8 cellular contexts compared by ENCODE assay signal in the genomic region with DNA sequence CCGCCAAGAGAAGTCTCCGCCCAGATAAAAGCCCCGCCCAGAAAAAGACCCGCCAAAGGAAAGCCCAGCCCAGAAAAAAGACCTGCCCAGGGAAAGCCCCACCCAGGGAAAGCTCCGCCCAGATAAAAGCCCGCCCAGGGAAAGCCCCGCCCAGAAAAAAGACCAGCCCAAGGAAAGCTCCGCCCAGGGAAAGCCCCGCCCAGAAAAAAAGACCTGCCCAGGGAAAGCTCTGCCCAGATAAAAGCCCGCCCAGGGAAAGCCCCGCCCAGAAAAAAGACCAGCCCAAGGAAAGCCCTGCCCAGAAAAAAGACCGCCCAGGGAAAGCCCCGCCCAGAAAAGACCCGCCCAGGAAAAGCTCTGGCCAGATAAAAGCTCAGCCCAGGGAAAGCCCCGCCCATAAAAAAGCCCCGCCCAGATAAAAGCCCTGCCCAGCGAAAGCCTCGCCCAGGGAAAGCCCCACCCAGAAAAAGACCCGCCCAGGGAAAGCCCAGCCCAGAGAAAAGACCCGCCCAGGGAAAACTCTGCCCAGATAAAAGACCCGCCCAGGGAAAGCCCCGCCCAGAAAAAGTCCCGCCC. TPM values are rescaled to one million over a fixed set of nuclear protein-coding genes. Genes with fewer than 3 reads are reported as not detected.
DNase-seq lines count a peak whose midpoint lies in the region; ATAC-seq and TF ChIP-seq lines count a peak whose summit lies in the region.

No MANE protein-coding gene starts in this region.

- POLR2A ChIA-PET in activated CD4-positive, alpha-beta memory T cell treated with anti-CD3 and anti-CD28 coated beads, Interleukin-2, amount 10 ng/mL, durations not matched to agents 7 days and 5 days (lab: Charles Lee) = interaction anchor here (1.3 kb wide), 1 partner anchor 54 kb away, joined by 4 read pairs; a partner anchor contains a TSS
- POLR2A ChIA-PET in activated CD4-positive, alpha-beta memory T cell treated with anti-CD3 and anti-CD28 coated beads for 36 hours (lab: Charles Lee) = no interaction called here

- intact Hi-C loops in activated CD4-positive, alpha-beta memory T cell treated with anti-CD3 and anti-CD28 coated beads for 36 hours (cut with micrococcal nuclease) = loop anchor here (2.0 kb wide), 1 partner anchor 64 kb away; a partner anchor contains a TSS
- intact Hi-C loops in posterior vena cava (cut with DNase I) = no loop called here

- H3K27ac Mint-ChIP-seq in activated CD4-positive, alpha-beta memory T cell treated with anti-CD3 and anti-CD28 coated beads, Interleukin-2, amount 10 ng/mL, durations not matched to agents 7 days and 5 days = no peak overlapping the region
- no peak overlapping the region for H3K27ac Mint-ChIP-seq in activated CD4-positive, alpha-beta memory T cell treated with anti-CD3 and anti-CD28 coated beads for 36 hours

- in situ Hi-C loops in astrocyte of the spinal cord (cut with HindIII; ENCODE audit: low sequenced_read_pairs) = no loop called here

- no peaks in the 10 kb centered on the region for H3K9me3 Mint-ChIP-seq in activated CD4-positive, alpha-beta memory T cell treated with anti-CD3 and anti-CD28 coated beads, Interleukin-2, amount 10 ng/mL, durations not matched to agents 7 days and 5 days
- H3K9me3 Mint-ChIP-seq in activated CD4-positive, alpha-beta memory T cell treated with anti-CD3 and anti-CD28 coated beads for 36 hours = no peaks in the 10 kb centered on the region

- ATAC-seq in HG02759 (IDR thresholded peaks at IDR 0.05; ENCODE audit: unreplicated experiment) = peak; percentile 57

- H3K27me3 Mint-ChIP-seq in activated CD4-positive, alpha-beta memory T cell treated with anti-CD3 and anti-CD28 coated beads, Interleukin-2, amount 10 ng/mL, durations not matched to agents 7 days and 5 days = peaks cover 3% of the 10 kb centered on the region
- H3K27me3 Mint-ChIP-seq in activated CD4-positive, alpha-beta memory T cell treated with anti-CD3 and anti-CD28 coated beads for 36 hours = peaks cover 5% of the 10 kb centered on the region

- DNase-seq in activated CD4-positive, alpha-beta memory T cell treated with anti-CD3 and anti-CD28 coated beads, Interleukin-2, amount 10 ng/mL, durations not matched to agents 7 days and 5 days = peak; percentile 60
- no peak for DNase-seq in activated CD4-positive, alpha-beta memory T cell treated with anti-CD3 and anti-CD28 coated beads for 36 hours
- peak; percentile 53 for DNase-seq in NCI-H2196 treated with DMSO at 0.1 percent for 48 hours (lab: John Stamatoyannopoulos, UW; ENCODE audit: unreplicated experiment)
- DNase-seq in astrocyte of the spinal cord (ENCODE audit: low read depth, low spot score) = peak; percentile 29
- no peak for DNase-seq in GOT3 (lab: John Stamatoyannopoulos, UW)
- no peak for DNase-seq in posterior vena cava (ENCODE audit: low spot score)
- DNase-seq in HPDE6-E6E7 (ENCODE audit: extremely low spot score) = no peak

- no peak overlapping the region for H3K4me3 Mint-ChIP-seq in activated CD4-positive, alpha-beta memory T cell treated with anti-CD3 and anti-CD28 coated beads, Interleukin-2, amount 10 ng/mL, durations not matched to agents 7 days and 5 days
- H3K4me3 Mint-ChIP-seq in activated CD4-positive, alpha-beta memory T cell treated with anti-CD3 and anti-CD28 coated beads for 36 hours = no peak overlapping the region

- peaks cover 3% of the 10 kb centered on the region for H3K4me1 Mint-ChIP-seq in activated CD4-positive, alpha-beta memory T cell treated with anti-CD3 and anti-CD28 coated beads, Interleukin-2, amount 10 ng/mL, durations not matched to agents 7 days and 5 days
- H3K4me1 Mint-ChIP-seq in activated CD4-positive, alpha-beta memory T cell treated with anti-CD3 and anti-CD28 coated beads for 36 hours (ENCODE audit: low read depth) = no peaks in the 10 kb centered on the region

- H3K36me3 Mint-ChIP-seq in activated CD4-positive, alpha-beta memory T cell treated with anti-CD3 and anti-CD28 coated beads, Interleukin-2, amount 10 ng/mL, durations not matched to agents 7 days and 5 days (ENCODE audit: low read depth) = no peaks in the 10 kb centered on the region
- H3K36me3 Mint-ChIP-seq in activated CD4-positive, alpha-beta memory T cell treated with anti-CD3 and anti-CD28 coated beads for 36 hours = no peaks in the 10 kb centered on the region

- TF ChIP-seq CTCF in astrocyte of the spinal cord (IDR thresholded peaks at IDR 0.05; ENCODE audit: low read depth, low read length) = no peak

- no peak overlapping the region for H3K4me3 ChIP-seq in astrocyte of the spinal cord (ENCODE audit: low read depth, low read length)

- CTCF ChIA-PET in activated CD4-positive, alpha-beta memory T cell treated with anti-CD3 and anti-CD28 coated beads, Interleukin-2, amount 10 ng/mL, durations not matched to agents 7 days and 5 days (lab: Charles Lee) = interaction anchor here (1.5 kb wide), 1 partner anchor 82 kb away, joined by 3 read pairs; no protein-coding TSS in a partner anchor
- CTCF ChIA-PET in activated CD4-positive, alpha-beta memory T cell treated with anti-CD3 and anti-CD28 coated beads for 36 hours (lab: Charles Lee) = interaction anchor here (1.1 to 1.4 kb wide), 2 partner anchors 10 to 86 kb away, joined by 3 read pairs; no protein-coding TSS in a partner anchor

RNA-seq across cellular contexts. Expression of a gene that starts 11.6 kb away (rescaled TPM):
- under 1 TPM; 0.40 to 0.43 TPM for total RNA-seq in activated CD4-positive, alpha-beta memory T cell treated with anti-CD3 and anti-CD28 coated beads, Interleukin-2, amount 10 ng/mL, durations not matched to agents 7 days and 5 days
- total RNA-seq in activated CD4-positive, alpha-beta memory T cell treated with anti-CD3 and anti-CD28 coated beads for 36 hours = not detected
- not detected for total RNA-seq in posterior vena cava

RNA-seq across cellular contexts. Expression of a gene that starts 19.3 kb away (rescaled TPM):
- not detected for total RNA-seq in activated CD4-positive, alpha-beta memory T cell treated with anti-CD3 and anti-CD28 coated beads, Interleukin-2, amount 10 ng/mL, durations not matched to agents 7 days and 5 days
- not detected for total RNA-seq in activated CD4-positive, alpha-beta memory T cell treated with anti-CD3 and anti-CD28 coated beads for 36 hours
- not detected for total RNA-seq in posterior vena cava

RNA-seq across cellular contexts. Expression of a gene that starts 21.3 kb away (rescaled TPM):
- not detected for total RNA-seq in activated CD4-positive, alpha-beta memory T cell treated with anti-CD3 and anti-CD28 coated beads, Interleukin-2, amount 10 ng/mL, durations not matched to agents 7 days and 5 days
- total RNA-seq in activated CD4-positive, alpha-beta memory T cell treated with anti-CD3 and anti-CD28 coated beads for 36 hours = not detected
- not detected for total RNA-seq in posterior vena cava

RNA-seq across cellular contexts. Expression of a gene that starts 36.0 kb away (rescaled TPM):
- total RNA-seq in activated CD4-positive, alpha-beta memory T cell treated with anti-CD3 and anti-CD28 coated beads, Interleukin-2, amount 10 ng/mL, durations not matched to agents 7 days and 5 days = 100 to 1,000 TPM; 253 to 257 TPM
- 100 to 1,000 TPM; 195 to 208 TPM for total RNA-seq in activated CD4-positive, alpha-beta memory T cell treated with anti-CD3 and anti-CD28 coated beads for 36 hours
- total RNA-seq in posterior vena cava = 100 to 1,000 TPM; 108 to 128 TPM

RNA-seq across cellular contexts. Expression of a gene that starts 37.8 kb away (rescaled TPM):
- total RNA-seq in activated CD4-positive, alpha-beta memory T cell treated with anti-CD3 and anti-CD28 coated beads, Interleukin-2, amount 10 ng/mL, durations not matched to agents 7 days and 5 days = 10 to 100 TPM; 53.3 to 57.8 TPM
- total RNA-seq in activated CD4-positive, alpha-beta memory T cell treated with anti-CD3 and anti-CD28 coated beads for 36 hours = 10 to 100 TPM; 36.3 to 36.9 TPM
- 10 to 100 TPM; 39.1 to 42.3 TPM for total RNA-seq in posterior vena cava

Comparison
In these comparisons a context has a peak if more than half of its experiments do, and no peak if none do; other contexts are left out.
1. DNase-seq: peak in activated CD4-positive, alpha-beta memory T cell treated with anti-CD3 and anti-CD28 coated beads, Interleukin-2, amount 10 ng/mL, durations not matched to agents 7 days and 5 days (single experiment), NCI-H2196 treated with DMSO at 0.1 percent for 48 hours (single experiment) and astrocyte of the spinal cord (single experiment); none in activated CD4-positive, alpha-beta memory T cell treated with anti-CD3 and anti-CD28 coated beads for 36 hours (single experiment), GOT3 (single experiment), posterior vena cava (single experiment) and HPDE6-E6E7 (single experiment).